Comparison of ENCODE assay signal across 13 cellular contexts in the genomic region with DNA sequence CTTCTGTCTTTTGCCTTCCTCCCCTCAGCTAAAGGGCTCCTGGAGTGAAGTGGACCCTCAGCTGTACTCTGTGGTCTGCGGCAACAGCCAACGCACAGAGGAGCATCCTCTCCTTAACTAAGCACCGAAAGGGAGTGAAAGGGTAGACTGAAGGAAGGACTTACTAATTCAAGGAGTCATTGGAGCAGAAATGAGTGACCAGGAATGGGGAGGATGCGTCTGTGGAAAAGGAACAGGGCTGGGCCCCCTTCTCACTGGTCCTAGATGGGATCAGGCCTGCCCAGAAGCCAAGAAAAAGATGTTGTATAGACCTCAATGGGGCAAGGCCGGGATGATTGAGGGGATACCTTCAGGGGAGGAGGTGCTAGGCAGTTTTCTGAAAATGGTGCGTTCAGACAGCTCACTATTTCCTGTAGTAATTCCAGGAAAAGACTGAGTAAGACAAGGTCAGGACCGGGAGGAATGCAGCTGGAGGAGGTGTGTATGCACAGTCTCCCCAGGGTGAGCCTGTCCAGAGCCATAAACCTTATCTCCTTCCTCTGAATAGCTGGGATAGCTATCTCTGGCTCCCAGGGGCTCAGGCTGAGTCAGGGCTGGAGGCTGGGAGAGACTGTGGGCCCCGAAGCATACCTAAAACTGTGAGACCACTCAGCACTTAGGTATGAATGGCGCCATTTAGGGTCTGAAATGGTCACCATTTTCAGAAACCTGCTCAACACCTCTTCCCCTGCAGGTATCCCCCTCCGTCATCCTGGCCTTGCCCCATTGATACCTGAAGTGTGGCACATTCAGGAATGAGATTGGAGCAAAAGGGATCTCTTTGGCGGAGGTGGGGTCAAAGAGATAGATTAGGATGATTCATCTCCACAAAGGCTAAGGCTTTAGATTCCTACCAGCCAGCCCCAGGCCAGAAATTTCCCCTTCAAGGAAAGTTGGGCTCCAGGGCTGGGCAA. TPM values are rescaled to one million over a fixed set of nuclear protein-coding genes. Genes with fewer than 3 reads are reported as not detected.
A peak's percentile ranks its signal among the peaks of the same experiment; 100 is the strongest.
DNase-seq lines count a peak whose midpoint lies in the region; ATAC-seq, FAIRE-seq and TF ChIP-seq lines count a peak whose summit lies in the region.
"Had no signal": no experiment of that assay in that cellular context is flagged by ENCODE, and none has a peak within 500 bp of the region (broad histone marks: within the 10 kb centered on the region; RNA-seq: fewer than 3 reads in every experiment).

No MANE protein-coding gene starts in this region.

- no peaks in the 10 kb centered on the region for H3K9me3 ChIP-seq in kidney (ENCODE audit: control insufficient read depth in 1 of 2, low read length in 2 of 2)
- H3K9me3 ChIP-seq in uterus: no peaks in the 10 kb centered on the region

- no peaks in the 10 kb centered on the region for H3K36me3 ChIP-seq in kidney (ENCODE audit: control insufficient read depth in 1 of 2, insufficient read depth in 2 of 2, low read length in 2 of 2)
- H3K36me3 ChIP-seq in uterus: no peaks in the 10 kb centered on the region

- FAIRE-seq in kidney (lab: Jason Lieb, UNC): no peak

- H3K4me1 Mint-ChIP-seq in stimulated activated naive CD8-positive, alpha-beta T cell treated with anti-CD3 and anti-CD28 coated beads, Interleukin-15, amount 100 ng/mL, for 72 hours: peaks cover 8% of the 10 kb centered on the region

- no peak overlapping the region for H3K27ac Mint-ChIP-seq in stimulated activated naive CD8-positive, alpha-beta T cell treated with anti-CD3 and anti-CD28 coated beads, Interleukin-15, amount 100 ng/mL, for 72 hours
- H3K27ac Mint-ChIP-seq: activated CD4-positive, alpha-beta memory T cell treated with anti-CD3 and anti-CD28 coated beads, Interleukin-2, amount 10 ng/mL, durations not matched to agents 7 days and 5 days; dendritic cell treated with granulocyte-macrophage colony-stimulating factor and Interleukin-4, amounts not matched to agents 40 ng/mL and 50 ng/mL, for 4 days had no signal

- ATAC-seq in stimulated activated naive CD8-positive, alpha-beta T cell treated with anti-CD3 and anti-CD28 coated beads, Interleukin-15, Interleukin-2, amounts not matched to agents 100 U/mL and 50 U/mL, for 24 hours: peak; percentile 45
- ATAC-seq in stimulated activated naive CD8-positive, alpha-beta T cell treated with anti-CD3 and anti-CD28 coated beads, Interleukin-15, amount 100 ng/mL, for 72 hours: no peak

- no peaks in the 10 kb centered on the region for H3K9me3 Mint-ChIP-seq in stimulated activated naive CD8-positive, alpha-beta T cell treated with anti-CD3 and anti-CD28 coated beads, Interleukin-15, amount 100 ng/mL, for 72 hours
- H3K9me3 Mint-ChIP-seq: activated CD4-positive, alpha-beta memory T cell treated with anti-CD3 and anti-CD28 coated beads, Interleukin-2, amount 10 ng/mL, durations not matched to agents 7 days and 5 days; dendritic cell treated with granulocyte-macrophage colony-stimulating factor and Interleukin-4, amounts not matched to agents 40 ng/mL and 50 ng/mL, for 4 days had no signal

- no peak for TF ChIP-seq POLR2A in uterus (IDR thresholded peaks at IDR 0.05)

- H3K4me1 ChIP-seq in kidney (ENCODE audit: control insufficient read depth in 1 of 2, insufficient read depth in 1 of 2, low read depth in 1 of 2, low read length in 2 of 2): peaks cover 12 to 22% of the 10 kb centered on the region in 2 donors
- H3K4me1 ChIP-seq in uterus: peaks cover 0 to 9% of the 10 kb centered on the region in 2 donors

- DNase-seq in stimulated activated naive CD8-positive, alpha-beta T cell treated with anti-CD3 and anti-CD28 coated beads, Interleukin-15, Interleukin-2, amounts not matched to agents 100 U/mL and 50 U/mL, for 24 hours: no peak
- DNase-seq in stimulated activated naive CD8-positive, alpha-beta T cell treated with anti-CD3 and anti-CD28 coated beads, Interleukin-15, amount 100 ng/mL, for 72 hours: no peak
- DNase-seq in amniotic stem cell (lab: John Stamatoyannopoulos, UW) (peak; percentile 51), kidney (no peak), uterus (peak; percentile 24 to 31), NCI-H2081 (lab: John Stamatoyannopoulos, UW) (no peak), DMS153 treated with DMSO at 0.1 percent for 48 hours (lab: John Stamatoyannopoulos, UW; ENCODE audit: unreplicated experiment) (no peak), NCI-H2029 (lab: John Stamatoyannopoulos, UW) (no peak)
- DNase-seq: activated CD4-positive, alpha-beta memory T cell treated with anti-CD3 and anti-CD28 coated beads, Interleukin-2, amount 10 ng/mL, durations not matched to agents 7 days and 5 days; NCI-H82 had no signal

- H3K27ac ChIP-seq in kidney (ENCODE audit: low read depth in 2 of 2, low read length in 2 of 2) (peak overlapping the region; percentile 63 to 65), uterus (peak overlapping the region; percentile 15 to 37)
- H3K27ac ChIP-seq: C4-2B had no signal

- H3K4me3 ChIP-seq in kidney (ENCODE audit: low read length in 2 of 2) (no peak overlapping the region), uterus (no peak overlapping the region)

- TF ChIP-seq CTCF in kidney (IDR thresholded peaks at IDR 0.05; ENCODE audit: borderline replicate concordance, extremely low read depth, insufficient read depth) (no peak), uterus (IDR thresholded peaks at IDR 0.05) (no peak)

- no peaks in the 10 kb centered on the region for H3K27me3 ChIP-seq in uterus

- no peak overlapping the region for H3K9ac ChIP-seq in kidney (ENCODE audit: low read length in 2 of 2)

- peaks cover 8% of the 10 kb centered on the region for H3K27me3 Mint-ChIP-seq in stimulated activated naive CD8-positive, alpha-beta T cell treated with anti-CD3 and anti-CD28 coated beads, Interleukin-15, amount 100 ng/mL, for 72 hours

- intact Hi-C loops in kidney (cut with DNase I) (no loop called here), uterus (cut with DNase I; ENCODE audit: low total_unique reads) (no loop called here)

- no peak overlapping the region for H3K4me3 Mint-ChIP-seq in stimulated activated naive CD8-positive, alpha-beta T cell treated with anti-CD3 and anti-CD28 coated beads, Interleukin-15, amount 100 ng/mL, for 72 hours
- H3K4me3 Mint-ChIP-seq: activated CD4-positive, alpha-beta memory T cell treated with anti-CD3 and anti-CD28 coated beads, Interleukin-2, amount 10 ng/mL, durations not matched to agents 7 days and 5 days; dendritic cell treated with granulocyte-macrophage colony-stimulating factor and Interleukin-4, amounts not matched to agents 40 ng/mL and 50 ng/mL, for 4 days had no signal

RNA-seq across cellular contexts. Expression of a gene that starts 20.2 kb away (rescaled TPM):
- total RNA-seq in kidney (546 TPM), uterus (10 to 100 TPM in 3 of 4 donors, 1 to 10 TPM in 1; 9.1 to 46.2 (median 36.5) TPM)
- 333 TPM for polyA plus RNA-seq in kidney (ENCODE audit: insufficient read depth, low read depth, low replicate concordance)

RNA-seq across cellular contexts. Expression of a gene that starts 23.9 kb away (rescaled TPM):
- total RNA-seq in kidney (386 TPM), uterus (10 to 100 TPM in 3 of 4 donors, 1 to 10 TPM in 1; 2.6 to 69.2 (median 17.8) TPM)
- polyA plus RNA-seq in kidney (ENCODE audit: insufficient read depth, low read depth, low replicate concordance): 245 TPM
- total RNA-seq: myocyte had no signal

Comparison
In these comparisons a context has a peak if more than half of its experiments do, and no peak if none do; other contexts are left out.
1. DNase-seq: peak in amniotic stem cell (single experiment) and uterus (2 of 2); none in stimulated activated naive CD8-positive, alpha-beta T cell treated with anti-CD3 and anti-CD28 coated beads, Interleukin-15, Interleukin-2, amounts not matched to agents 100 U/mL and 50 U/mL, for 24 hours (single experiment), stimulated activated naive CD8-positive, alpha-beta T cell treated with anti-CD3 and anti-CD28 coated beads, Interleukin-15, amount 100 ng/mL, for 72 hours (0 of 2), kidney (single experiment), NCI-H2081 (0 of 2), DMS153 treated with DMSO at 0.1 percent for 48 hours (single experiment) and NCI-H2029 (single experiment).
2. RNA of a gene that starts 20.2 kb away (total RNA-seq): 546 TPM in kidney (single experiment); 9.1 to 46.2 TPM in uterus; every median in the first group is over 10 times any median in the second.